In genomic region chr12:53676715-53677611, GRCh38 we compare ENCODE assay signal across 8 cellular contexts. TPM values are rescaled to one million over a fixed set of nuclear protein-coding genes. Genes with fewer than 3 reads are reported as not detected.
A peak's percentile ranks its signal among the peaks of the same experiment; 100 is the strongest.
DNase-seq lines count a peak whose midpoint lies in the region; ATAC-seq and TF ChIP-seq lines count a peak whose summit lies in the region.

No MANE protein-coding gene starts in this region.

- DNase-seq in T-helper 17 cell (no peak), colonic mucosa (peak; percentile 45), HT-29 (ENCODE audit: low spot score) (no peak), DMS79 treated with DMSO at 0.1 percent for 48 hours (lab: John Stamatoyannopoulos, UW) (no peak), KG1 (lab: John Stamatoyannopoulos, UW) (no peak)
- DNase-seq in stimulated activated CD4-positive, alpha-beta T cell treated with anti-CD3 and anti-CD28 coated beads, Interleukin-1b, Interleukin-23, amount 100 ng/mL, for 48 hours: peak; percentile 11

- peak overlapping the region; percentile 94 for H3K27ac Mint-ChIP-seq in T-helper 17 cell

- H3K27me3 Mint-ChIP-seq in T-helper 17 cell: peaks cover 25% of the 10 kb centered on the region

- no peaks in the 10 kb centered on the region for H3K9me3 ChIP-seq in HEK293 (ENCODE audit: control insufficient read depth, insufficient read depth, low read depth, low read length)
- no peaks in the 10 kb centered on the region for H3K9me3 ChIP-seq in T-helper 17 cell (ENCODE audit: control insufficient read depth, low read length, poor library complexity, severe bottlenecking)
- no peaks in the 10 kb centered on the region for H3K9me3 ChIP-seq in colonic mucosa

- no peak for ATAC-seq in T-helper 17 cell

- peaks cover 17% of the 10 kb centered on the region for H3K4me1 Mint-ChIP-seq in T-helper 17 cell

- peak overlapping the region; percentile 34 for H3K4me3 ChIP-seq in HEK293 (ENCODE audit: low read depth, low read length)
- peak overlapping the region; percentile 57 for H3K4me3 ChIP-seq in colonic mucosa

- no peak for TF ChIP-seq CTCF in HEK293 (tag by site-specific recombination; IDR thresholded peaks at IDR 0.05)
- TF ChIP-seq CTCF in colonic mucosa (IDR thresholded peaks at IDR 0.05): no peak

- peaks cover 18 to 20% of the 10 kb centered on the region in 2 experiments; a peak in 2 of 3 replicates for H3K36me3 ChIP-seq in HEK293 (ENCODE audit: control insufficient read depth in 2 of 2, insufficient read depth in 1 of 2, low read length in 2 of 2)
- no peaks in the 10 kb centered on the region for H3K36me3 ChIP-seq in colonic mucosa

- POLR2A ChIA-PET in HEK293 (lab: Yijun Ruan, JAX): interaction anchor here (0.8 to 2.9 kb wide), 5 partner anchors 15 to 178 kb away, joined by 3 to 13 read pairs (median 7); partner anchors contain the start of genes ATF7, MAP3K12 and TARBP2

- H3K27me3 ChIP-seq in colonic mucosa (no peaks in the 10 kb centered on the region), layer of hippocampus (ENCODE audit: control insufficient read depth, insufficient read depth, low read length) (no peaks in the 10 kb centered on the region)

- intact Hi-C loops in colonic mucosa (cut with DNase I): loop anchor here (2.0 kb wide), 1 partner anchor 134 kb away; no protein-coding TSS in a partner anchor

- peak overlapping the region; percentile 67 to 79 for H3K9ac ChIP-seq in colonic mucosa (ENCODE audit: low read depth in 2 of 2, low read length in 2 of 2)

- H3K27ac ChIP-seq in HEK293 (ENCODE audit: extremely low read depth, low read depth, low read length) (peak overlapping the region; percentile 90), colonic mucosa (peak overlapping the region; percentile 79), layer of hippocampus (ENCODE audit: low read depth, low read length) (peak overlapping the region; percentile 97)

- CTCF ChIA-PET in HEK293 (lab: Yijun Ruan, JAX): interaction anchor here (0.6 to 3.6 kb wide), 13 partner anchors 9 to 539 kb away, joined by 3 to 50 read pairs (median 4); no protein-coding TSS in a partner anchor

- H3K4me1 ChIP-seq in HEK293 (ENCODE audit: control insufficient read depth, insufficient read depth, low read length) (0 out of 2 replicates have a peak, but pooled peaks cover 7% of the 10 kb centered on the region), colonic mucosa (peaks cover 7% of the 10 kb centered on the region)

- peaks cover 6% of the 10 kb centered on the region for H3K36me3 Mint-ChIP-seq in T-helper 17 cell (ENCODE audit: low read depth)

- H3K4me3 Mint-ChIP-seq in T-helper 17 cell: peak overlapping the region; percentile 94

TF ChIP-seq in HEK293, 187 proteins besides CTCF, POLR2A, EP300 and RAD21 (continues in another document):
- TF ChIP-seq SP3 (tag by site-specific recombination; IDR thresholded peaks at IDR 0.05): no peak
- TF ChIP-seq ZNF394 (tag by site-specific recombination; IDR thresholded peaks at IDR 0.05; ENCODE audit: borderline replicate concordance): peak; percentile 69; the same call in 1 of the 2 replicates
- 0 out of 2 replicates have a peak, but pooled peaks have one; percentile 15 for TF ChIP-seq ZNF596 (tag by site-specific recombination; IDR thresholded peaks at IDR 0.05)
- peak; percentile 51; the same call in 1 of the 2 replicates for TF ChIP-seq GFI1B (tag by site-specific recombination; IDR thresholded peaks at IDR 0.05)
- TF ChIP-seq ZBTB17 (tag by site-specific recombination; IDR thresholded peaks at IDR 0.05): peak; percentile 63
- peak; percentile 84 for TF ChIP-seq ZFHX2 (tag by site-specific recombination; conservative IDR thresholded peaks at IDR 0.05)
- no peak for TF ChIP-seq ZNF174 (tag by site-specific recombination; IDR thresholded peaks at IDR 0.05)
- TF ChIP-seq ZNF366 (tag by site-specific recombination; conservative IDR thresholded peaks at IDR 0.05): peak; percentile 49; the same call in 1 of the 2 replicates
- no peak for TF ChIP-seq ZNF26 (tag by site-specific recombination; IDR thresholded peaks at IDR 0.05)
- no peak for TF ChIP-seq ZSCAN16 (tag by site-specific recombination; IDR thresholded peaks at IDR 0.05)
- no peak for TF ChIP-seq ZNF350 (tag by site-specific recombination; IDR thresholded peaks at IDR 0.05)
- TF ChIP-seq ZNF843 (tag by site-specific recombination; IDR thresholded peaks at IDR 0.05): no peak
- TF ChIP-seq KLF1 (tag by site-specific recombination; IDR thresholded peaks at IDR 0.05): no peak
- TF ChIP-seq GLI4 (tag by site-specific recombination; IDR thresholded peaks at IDR 0.05): no peak
- TF ChIP-seq ZNF571 (tag by site-specific recombination; IDR thresholded peaks at IDR 0.05): no peak
- TF ChIP-seq ZNF629 (tag by site-specific recombination; IDR thresholded peaks at IDR 0.05): no peak
- TF ChIP-seq SP2 (tag by site-specific recombination; IDR thresholded peaks at IDR 0.05): peak; percentile 51
- TF ChIP-seq AEBP2 (tag by site-specific recombination; IDR thresholded peaks at IDR 0.05; ENCODE audit: borderline replicate concordance): no peak
- peak; percentile 41; the same call in 1 of the 2 replicates for TF ChIP-seq KLF7 (tag by site-specific recombination; IDR thresholded peaks at IDR 0.05; ENCODE audit: borderline replicate concordance)
- no peak for TF ChIP-seq ZNF423 (tag by site-specific recombination; IDR thresholded peaks at IDR 0.05)
- TF ChIP-seq SCRT1 (tag by site-specific recombination; IDR thresholded peaks at IDR 0.05; ENCODE audit: borderline replicate concordance): no peak
- TF ChIP-seq FEZF1 (tag by site-specific recombination; IDR thresholded peaks at IDR 0.05): 0 out of 2 replicates have a peak, but pooled peaks have one; percentile 3
- peak; percentile 91 for TF ChIP-seq ZBTB20 (tag by site-specific recombination; IDR thresholded peaks at IDR 0.05)
- TF ChIP-seq ZXDB (tag by site-specific recombination; IDR thresholded peaks at IDR 0.05): peak; percentile 14; the same call in 1 of the 2 replicates
- TF ChIP-seq YY1 (tag by site-specific recombination; IDR thresholded peaks at IDR 0.05): peak; percentile 69
- TF ChIP-seq PRDM1 (tag by site-specific recombination; IDR thresholded peaks at IDR 0.05): peak; percentile 92
- peak; percentile 12; the same call in 1 of the 2 replicates for TF ChIP-seq ZBTB10 (tag by site-specific recombination; IDR thresholded peaks at IDR 0.05)

RNA-seq across cellular contexts. Expression of gene ATP5MC2, which starts 1.1 kb away (rescaled TPM):
- total RNA-seq in T-helper 17 cell (100 to 1,000 TPM; 211 to 232 TPM), colonic mucosa (100 to 1,000 TPM; 346 to 392 TPM)
- total RNA-seq in HT-29 (2014; rRNA removed; shearing (Covaris generic)): 379 and 381 TPM in 2 replicates

RNA-seq across cellular contexts. Expression of gene CALCOCO1, which starts 50.3 kb away (rescaled TPM):
- total RNA-seq in T-helper 17 cell (100 to 1,000 TPM; 108 to 134 TPM), colonic mucosa (10 to 100 TPM; 36.0 to 64.5 TPM)
- 39.9 and 64.4 TPM in 2 replicates for total RNA-seq in HT-29 (2014; rRNA removed; shearing (Covaris generic))

RNA-seq across cellular contexts. Expression of gene ATF7, which starts 50.8 kb away (rescaled TPM):
- total RNA-seq in T-helper 17 cell (10 to 100 TPM; 22.7 to 25.3 TPM), colonic mucosa (10 to 100 TPM; 31.1 to 38.5 TPM)
- total RNA-seq in HT-29 (2014; rRNA removed; shearing (Covaris generic)): 6.9 and 7.5 TPM in 2 replicates

Comparison
In these comparisons a context has a peak if more than half of its experiments do, and no peak if none do; other contexts are left out.
1. DNase-seq: peak in colonic mucosa (single experiment) and stimulated activated CD4-positive, alpha-beta T cell treated with anti-CD3 and anti-CD28 coated beads, Interleukin-1b, Interleukin-23, amount 100 ng/mL, for 48 hours (single experiment); none in T-helper 17 cell (0 of 3), HT-29 (single experiment), DMS79 treated with DMSO at 0.1 percent for 48 hours (single experiment) and KG1 (single experiment).
2. Peak in every context shown above with its lines, with median percentiles within 50 percentile points of each other: H3K27ac ChIP-seq.